In genomic region chr1:23394176-23394575, GRCh38 we compare ENCODE assay signal across 13 cellular contexts. TPM values are rescaled to one million over a fixed set of nuclear protein-coding genes. Genes with fewer than 3 reads are reported as not detected.
DNase-seq lines count a peak whose midpoint lies in the region; ATAC-seq and TF ChIP-seq lines count a peak whose summit lies in the region.
"Had no signal": no experiment of that assay in that cellular context is flagged by ENCODE, and none has a peak within 500 bp of the region (broad histone marks: within the 10 kb centered on the region; RNA-seq: fewer than 3 reads in every experiment).

No MANE protein-coding gene starts in this region.

- intact Hi-C loops in lower leg skin (cut with DNase I; ENCODE audit: low total_unique reads) = no loop called here

- ATAC-seq in stimulated activated effector memory CD8-positive, alpha-beta T cell treated with anti-CD3 and anti-CD28 coated beads, Interleukin-12 subunit alpha, Interleukin-12 subunit beta, amount 100 ng/mL, for 72 hours = no peak
- no peak for ATAC-seq in GM19328 (IDR thresholded peaks at IDR 0.05; ENCODE audit: unreplicated experiment)

- H3K79me2 ChIP-seq in parathyroid adenoma = no peaks in the 10 kb centered on the region

- no peaks in the 10 kb centered on the region for H3K4me1 Mint-ChIP-seq in stimulated activated effector memory CD8-positive, alpha-beta T cell treated with anti-CD3 and anti-CD28 coated beads, Interleukin-12 subunit alpha, Interleukin-12 subunit beta, amount 100 ng/mL, for 72 hours

- H3K36me3 Mint-ChIP-seq in stimulated activated effector memory CD8-positive, alpha-beta T cell treated with anti-CD3 and anti-CD28 coated beads, Interleukin-12 subunit alpha, Interleukin-12 subunit beta, amount 100 ng/mL, for 72 hours = no peaks in the 10 kb centered on the region

- DNase-seq in AG20443 (ENCODE audit: low spot score) (peak; percentile 47), SK-N-DZ (ENCODE audit: low spot score) (peak; percentile 78), fibroblast of the aortic adventitia (ENCODE audit: low read depth) (peak; percentile 96), NCI-H2081 (lab: John Stamatoyannopoulos, UW) (no peak), lower leg skin (ENCODE audit: low spot score in 2 of 2) (no peak)
- DNase-seq in stimulated activated effector memory CD8-positive, alpha-beta T cell treated with anti-CD3 and anti-CD28 coated beads, Interleukin-12 subunit alpha, Interleukin-12 subunit beta, amount 100 ng/mL, for 72 hours (ENCODE audit: low spot score in 2 of 2) = no peak
- DNase-seq: activated CD8-positive, alpha-beta memory T cell treated with anti-CD3 and anti-CD28 coated beads for 24 hours; CD4-positive, alpha-beta memory T cell had no signal

- H2AFZ ChIP-seq in parathyroid adenoma = no peak overlapping the region

- no peak for TF ChIP-seq POLR2A in lower leg skin (IDR thresholded peaks at IDR 0.05)

- WGBS in lower leg skin, 2 donors = 70 to 76% methylated on average over 4 of the region's 4 CpGs

- no peak overlapping the region for H3K9ac ChIP-seq in parathyroid adenoma

- TF ChIP-seq CTCF in fibroblast of the aortic adventitia (IDR thresholded peaks at IDR 0.05; ENCODE audit: insufficient read depth, low read length) = no peak
- no peak for TF ChIP-seq CTCF in parathyroid adenoma (IDR thresholded peaks at IDR 0.05)
- no peak for TF ChIP-seq CTCF in lower leg skin (IDR thresholded peaks at IDR 0.05)

- no peaks in the 10 kb centered on the region for H3K4me1 ChIP-seq in parathyroid adenoma

- peak overlapping the region; percentile 44 for H3K27ac ChIP-seq in parathyroid adenoma

- no peaks in the 10 kb centered on the region for H3K9me3 ChIP-seq in parathyroid adenoma (ENCODE audit: control insufficient read depth, low read length)

- H3K36me3 ChIP-seq in parathyroid adenoma (ENCODE audit: control insufficient read depth, insufficient read depth, low read length) = no peaks in the 10 kb centered on the region

- H3K27me3 ChIP-seq in parathyroid adenoma (ENCODE audit: control insufficient read depth, insufficient read depth, low read length) = no peaks in the 10 kb centered on the region

- H3K27ac Mint-ChIP-seq in stimulated activated effector memory CD8-positive, alpha-beta T cell treated with anti-CD3 and anti-CD28 coated beads, Interleukin-12 subunit alpha, Interleukin-12 subunit beta, amount 100 ng/mL, for 72 hours = no peak overlapping the region
- H3K27ac Mint-ChIP-seq: stimulated activated naive CD8-positive, alpha-beta T cell treated with anti-CD3 and anti-CD28 coated beads, Interleukin-15, Interleukin-2, amounts not matched to agents 100 ng/mL and 50 ng/mL, for 24 hours had no signal

- H3K9me3 Mint-ChIP-seq in stimulated activated effector memory CD8-positive, alpha-beta T cell treated with anti-CD3 and anti-CD28 coated beads, Interleukin-12 subunit alpha, Interleukin-12 subunit beta, amount 100 ng/mL, for 72 hours = no peaks in the 10 kb centered on the region
- H3K9me3 Mint-ChIP-seq: CD4-positive, alpha-beta memory T cell; stimulated activated naive CD8-positive, alpha-beta T cell treated with anti-CD3 and anti-CD28 coated beads, Interleukin-15, Interleukin-2, amounts not matched to agents 100 ng/mL and 50 ng/mL, for 24 hours had no signal

- H3K4me3 ChIP-seq in fibroblast of the aortic adventitia (ENCODE audit: low read depth, low read length) (no peak overlapping the region), parathyroid adenoma (ENCODE audit: low read depth, low read length) (no peak overlapping the region), lower leg skin (ENCODE audit: low read depth, poor library complexity, severe bottlenecking) (no peak overlapping the region)
- H3K4me3 ChIP-seq: SK-N-MC had no signal

- no peak overlapping the region for H3K4me2 ChIP-seq in parathyroid adenoma (ENCODE audit: low read length)

- H3K4me3 Mint-ChIP-seq in stimulated activated effector memory CD8-positive, alpha-beta T cell treated with anti-CD3 and anti-CD28 coated beads, Interleukin-12 subunit alpha, Interleukin-12 subunit beta, amount 100 ng/mL, for 72 hours = no peak overlapping the region
- H3K4me3 Mint-ChIP-seq: CD4-positive, alpha-beta memory T cell; stimulated activated naive CD8-positive, alpha-beta T cell treated with anti-CD3 and anti-CD28 coated beads, Interleukin-15, Interleukin-2, amounts not matched to agents 100 ng/mL and 50 ng/mL, for 24 hours had no signal

RNA-seq across cellular contexts. Expression of gene ZNF436, which starts 24.5 kb away (rescaled TPM):
- polyA plus RNA-seq in SK-N-DZ (2014; cell fraction: cytosol; rRNA removed) = 5.9 and 6.6 TPM in 2 replicates
- 5.3 and 8.0 TPM in 2 replicates for polyA plus RNA-seq in SK-N-DZ (2014; cell fraction: nucleus; rRNA removed)
- total RNA-seq in fibroblast of the aortic adventitia (ENCODE audit: low replicate concordance) (30.5 and 115 TPM in 2 replicates), lower leg skin (10 to 100 TPM; 19.1 to 41.6 (median 32.8) TPM)

RNA-seq across cellular contexts. Expression of gene TCEA3, which starts 30.4 kb away (rescaled TPM):
- polyA plus RNA-seq in SK-N-DZ (2014; cell fraction: cytosol; rRNA removed) = 3.1 and 3.5 TPM in 2 replicates
- polyA plus RNA-seq in SK-N-DZ (2014; cell fraction: nucleus; rRNA removed) = 1.3 and 7.9 TPM in 2 replicates
- total RNA-seq in fibroblast of the aortic adventitia (ENCODE audit: low replicate concordance) = 22.8 and 44.9 TPM in 2 replicates
- 10 to 100 TPM; 39.5 to 49.1 (median 46.2) TPM for total RNA-seq in lower leg skin
- total RNA-seq: H1 had no signal

RNA-seq across cellular contexts. Expression of gene HNRNPR, which starts 50.1 kb away (rescaled TPM):
- polyA plus RNA-seq in SK-N-DZ (2014; cell fraction: cytosol; rRNA removed) = 223 and 259 TPM in 2 replicates
- 102 and 115 TPM in 2 replicates for polyA plus RNA-seq in SK-N-DZ (2014; cell fraction: nucleus; rRNA removed)
- total RNA-seq in fibroblast of the aortic adventitia (ENCODE audit: low replicate concordance) (83.4 and 182 TPM in 2 replicates), lower leg skin (10 to 100 TPM; 37.7 to 61.1 (median 55.0) TPM)

Comparison
In these comparisons a context has a peak if more than half of its experiments do, and no peak if none do; other contexts are left out.
1. DNase-seq: peak in AG20443 (single experiment), SK-N-DZ (single experiment) and fibroblast of the aortic adventitia (single experiment); none in stimulated activated effector memory CD8-positive, alpha-beta T cell treated with anti-CD3 and anti-CD28 coated beads, Interleukin-12 subunit alpha, Interleukin-12 subunit beta, amount 100 ng/mL, for 72 hours (0 of 2), NCI-H2081 (0 of 2) and lower leg skin (0 of 2).